Comparison of ENCODE assay signal across 10 cellular contexts in genomic region chr20:22106308-22106938, GRCh38.
A peak's percentile ranks its signal among the peaks of the same experiment; 100 is the strongest.
DNase-seq lines count a peak whose midpoint lies in the region; ATAC-seq, FAIRE-seq and TF ChIP-seq lines count a peak whose summit lies in the region.
"Had no signal": no experiment of that assay in that cellular context is flagged by ENCODE, and none has a peak within 500 bp of the region (broad histone marks: within the 10 kb centered on the region; RNA-seq: fewer than 3 reads in every experiment).

No MANE protein-coding gene starts in this region.

- H3K27me3 ChIP-seq in H7 (ENCODE audit: control insufficient read depth, insufficient read depth, low read length): no peaks in the 10 kb centered on the region
- H3K27me3 ChIP-seq in effector memory CD4-positive, alpha-beta T cell (replicated peaks; ENCODE audit: control insufficient read depth, insufficient read depth, low read length, poor library complexity, severe bottlenecking): no peaks in the 10 kb centered on the region
- H3K27me3 ChIP-seq: ovary had no signal

- H3K4me3 ChIP-seq in H7 (ENCODE audit: insufficient read depth, low read depth, low read length): no peak overlapping the region
- H3K4me3 ChIP-seq in effector memory CD4-positive, alpha-beta T cell (ENCODE audit: insufficient read depth, low read depth, low read length, poor library complexity, severe bottlenecking): no peak overlapping the region
- H3K4me3 ChIP-seq: ovary had no signal

- H3K4me1 ChIP-seq in effector memory CD4-positive, alpha-beta T cell (ENCODE audit: control insufficient read depth, insufficient read depth, low read length, poor library complexity, severe bottlenecking): no peaks in the 10 kb centered on the region

- no peak overlapping the region for H3K27ac ChIP-seq in 22Rv1
- H3K27ac ChIP-seq in effector memory CD4-positive, alpha-beta T cell (ENCODE audit: insufficient read depth, low read length, poor library complexity, severe bottlenecking): no peak overlapping the region
- H3K27ac ChIP-seq: ovary had no signal

- ATAC-seq in esophagus mucosa: no peak

- peak; percentile 10 for DNase-seq in H7
- DNase-seq in RPMI8226: peak; percentile 31
- peak; percentile 13 for DNase-seq in iPS-NIHi11 (ENCODE audit: low spot score)
- no peak for DNase-seq in GM12892 (ENCODE audit: insufficient read length)
- no peak for DNase-seq in activated CD4-positive, alpha-beta T cell treated with anti-CD3 and anti-CD28 coated beads for 4 hours
- no peak for DNase-seq in effector memory CD4-positive, alpha-beta T cell
- DNase-seq: ovary had no signal

- no peak for TF ChIP-seq POLR2A in GM12892 (IDR thresholded peaks at IDR 0.05; ENCODE audit: low read depth, low read length)

- TF ChIP-seq CTCF in 22Rv1 (IDR thresholded peaks at IDR 0.05): peak; percentile 87

- FAIRE-seq in GM12892 (lab: Jason Lieb, UNC): no peak
- FAIRE-seq: G401.6 had no signal

- H3K36me3 ChIP-seq in H7 (replicated peaks; ENCODE audit: control insufficient read depth, insufficient read depth, low read length): no peaks in the 10 kb centered on the region
- no peaks in the 10 kb centered on the region for H3K36me3 ChIP-seq in effector memory CD4-positive, alpha-beta T cell (ENCODE audit: control insufficient read depth, insufficient read depth, low read length)
- H3K36me3 ChIP-seq: ovary had no signal

- no peaks in the 10 kb centered on the region for H3K9me3 ChIP-seq in effector memory CD4-positive, alpha-beta T cell (ENCODE audit: control insufficient read depth, low read length)
- H3K9me3 ChIP-seq: ovary had no signal

Comparison
In these comparisons a context has a peak if more than half of its experiments do, and no peak if none do; other contexts are left out.
1. DNase-seq: peak in H7 (single experiment), RPMI8226 (single experiment) and iPS-NIHi11 (single experiment); none in GM12892 (single experiment), activated CD4-positive, alpha-beta T cell treated with anti-CD3 and anti-CD28 coated beads for 4 hours (0 of 2) and effector memory CD4-positive, alpha-beta T cell (0 of 3).